In the genomic region with DNA sequence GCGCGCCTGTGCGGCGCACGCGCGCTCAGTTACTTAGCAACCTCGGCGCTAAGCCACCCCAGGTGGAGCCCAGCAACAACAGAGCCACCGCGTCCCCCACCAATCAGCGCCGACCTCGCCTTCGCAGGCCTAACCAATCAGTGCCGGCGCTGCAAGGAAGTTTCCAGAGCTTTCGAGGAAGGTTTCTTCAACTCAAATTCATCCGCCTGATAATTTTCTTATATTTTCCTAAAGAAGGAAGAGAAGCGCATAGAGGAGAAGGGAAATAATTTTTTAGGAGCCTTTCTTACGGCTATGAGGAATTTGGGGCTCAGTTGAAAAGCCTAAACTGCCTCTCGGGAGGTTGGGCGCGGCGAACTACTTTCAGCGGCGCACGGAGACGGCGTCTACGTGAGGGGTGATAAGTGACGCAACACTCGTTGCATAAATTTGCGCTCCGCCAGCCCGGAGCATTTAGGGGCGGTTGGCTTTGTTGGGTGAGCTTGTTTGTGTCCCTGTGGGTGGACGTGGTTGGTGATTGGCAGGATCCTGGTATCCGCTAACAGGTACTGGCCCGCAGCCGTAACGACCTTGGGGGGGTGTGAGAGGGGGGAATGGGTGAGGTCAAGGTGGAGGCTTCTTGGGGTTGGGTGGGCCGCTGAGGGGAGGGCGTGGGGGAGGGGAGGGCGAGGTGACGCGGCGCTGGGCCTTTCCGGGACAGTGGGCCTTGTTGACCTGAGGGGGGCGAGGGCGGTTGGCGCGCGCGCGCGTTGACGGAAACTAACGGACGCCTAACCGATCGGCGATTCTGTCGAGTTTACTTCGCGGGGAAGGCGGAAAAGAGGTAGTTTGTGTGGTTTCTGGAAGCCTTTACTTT, we compare ENCODE assay signal across 1 cellular context.
TF ChIP-seq lines count a peak whose summit lies in the region.

A gene (plus strand): TSS at position 452 of the 856 bp plus-strand sequence. CDS start 817 bp downstream, outside the sequence.

TF ChIP-seq in HepG2, 621 proteins besides CTCF, POLR2A, EP300 and RAD21 (continued from another document and continues in another):
- TF ChIP-seq, protein P1, sequence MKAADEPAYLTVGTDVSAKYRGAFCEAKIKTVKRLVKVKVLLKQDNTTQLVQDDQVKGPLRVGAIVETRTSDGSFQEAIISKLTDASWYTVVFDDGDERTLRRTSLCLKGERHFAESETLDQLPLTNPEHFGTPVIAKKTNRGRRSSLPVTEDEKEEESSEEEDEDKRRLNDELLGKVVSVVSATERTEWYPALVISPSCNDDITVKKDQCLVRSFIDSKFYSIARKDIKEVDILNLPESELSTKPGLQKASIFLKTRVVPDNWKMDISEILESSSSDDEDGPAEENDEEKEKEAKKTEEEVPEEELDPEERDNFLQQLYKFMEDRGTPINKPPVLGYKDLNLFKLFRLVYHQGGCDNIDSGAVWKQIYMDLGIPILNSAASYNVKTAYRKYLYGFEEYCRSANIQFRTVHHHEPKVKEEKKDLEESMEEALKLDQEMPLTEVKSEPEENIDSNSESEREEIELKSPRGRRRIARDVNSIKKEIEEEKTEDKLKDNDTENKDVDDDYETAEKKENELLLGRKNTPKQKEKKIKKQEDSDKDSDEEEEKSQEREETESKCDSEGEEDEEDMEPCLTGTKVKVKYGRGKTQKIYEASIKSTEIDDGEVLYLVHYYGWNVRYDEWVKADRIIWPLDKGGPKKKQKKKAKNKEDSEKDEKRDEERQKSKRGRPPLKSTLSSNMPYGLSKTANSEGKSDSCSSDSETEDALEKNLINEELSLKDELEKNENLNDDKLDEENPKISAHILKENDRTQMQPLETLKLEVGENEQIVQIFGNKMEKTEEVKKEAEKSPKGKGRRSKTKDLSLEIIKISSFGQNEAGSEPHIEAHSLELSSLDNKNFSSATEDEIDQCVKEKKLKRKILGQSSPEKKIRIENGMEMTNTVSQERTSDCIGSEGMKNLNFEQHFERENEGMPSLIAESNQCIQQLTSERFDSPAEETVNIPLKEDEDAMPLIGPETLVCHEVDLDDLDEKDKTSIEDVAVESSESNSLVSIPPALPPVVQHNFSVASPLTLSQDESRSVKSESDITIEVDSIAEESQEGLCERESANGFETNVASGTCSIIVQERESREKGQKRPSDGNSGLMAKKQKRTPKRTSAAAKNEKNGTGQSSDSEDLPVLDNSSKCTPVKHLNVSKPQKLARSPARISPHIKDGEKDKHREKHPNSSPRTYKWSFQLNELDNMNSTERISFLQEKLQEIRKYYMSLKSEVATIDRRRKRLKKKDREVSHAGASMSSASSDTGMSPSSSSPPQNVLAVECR (CRISPR knock-in tag; IDR thresholded peaks at IDR 0.05; ENCODE audit: borderline replicate concordance) = peak; percentile 71
- TF ChIP-seq THAP11 (CRISPR knock-in tag; IDR thresholded peaks at IDR 0.05) (peak; percentile 87), KDM3A (CRISPR knock-in tag; IDR thresholded peaks at IDR 0.05; ENCODE audit: low read depth) (no peak), SP4 (CRISPR knock-in tag; IDR thresholded peaks at IDR 0.05) (peak; percentile 65), NR2C2 (CRISPR knock-in tag; IDR thresholded peaks at IDR 0.05; ENCODE audit: borderline replicate concordance) (peak; percentile 57), ZNF446 (CRISPR knock-in tag; IDR thresholded peaks at IDR 0.05) (0 out of 2 replicates have a peak, but pooled peaks have one; percentile 68), PAF1 (CRISPR knock-in tag; IDR thresholded peaks at IDR 0.05) (no peak), CEBPG (CRISPR knock-in tag; IDR thresholded peaks at IDR 0.05) (peak; percentile 97), CBX1 (IDR thresholded peaks at IDR 0.05; ENCODE audit: low read depth) (peak; percentile 79), ZNF703 (CRISPR knock-in tag; IDR thresholded peaks at IDR 0.05; ENCODE audit: borderline replicate concordance) (no peak; the same call in 1 of the 2 replicates), CREM (IDR thresholded peaks at IDR 0.05) (peak; percentile 92), CREM (CRISPR knock-in tag; IDR thresholded peaks at IDR 0.05) (0 out of 2 replicates have a peak, but pooled peaks have one; percentile 58), ZNF775 (CRISPR knock-in tag; IDR thresholded peaks at IDR 0.05; ENCODE audit: borderline replicate concordance) (peak; percentile 43; the same call in 1 of the 2 replicates), SPEN (CRISPR knock-in tag; IDR thresholded peaks at IDR 0.05; ENCODE audit: low read depth) (peak; percentile 80; the same call in 1 of the 2 replicates), ZSCAN29 (CRISPR knock-in tag; conservative IDR thresholded peaks at IDR 0.05) (no peak), MEF2D (CRISPR knock-in tag; IDR thresholded peaks at IDR 0.05) (peak; percentile 1; the same call in 1 of the 2 replicates), ETV6 (CRISPR knock-in tag; conservative IDR thresholded peaks at IDR 0.05) (no peak), ZNF850 (CRISPR knock-in tag; conservative IDR thresholded peaks at IDR 0.05) (no peak), HIVEP1 (CRISPR knock-in tag; IDR thresholded peaks at IDR 0.05) (no peak), PRPF4 (IDR thresholded peaks at IDR 0.05; ENCODE audit: low read depth, low read length, poor library complexity, severe bottlenecking) (no peak), SATB2 (CRISPR knock-in tag; IDR thresholded peaks at IDR 0.05) (no peak), RCOR2 (CRISPR knock-in tag; IDR thresholded peaks at IDR 0.05) (no peak)
- TF ChIP-seq, protein P2, sequence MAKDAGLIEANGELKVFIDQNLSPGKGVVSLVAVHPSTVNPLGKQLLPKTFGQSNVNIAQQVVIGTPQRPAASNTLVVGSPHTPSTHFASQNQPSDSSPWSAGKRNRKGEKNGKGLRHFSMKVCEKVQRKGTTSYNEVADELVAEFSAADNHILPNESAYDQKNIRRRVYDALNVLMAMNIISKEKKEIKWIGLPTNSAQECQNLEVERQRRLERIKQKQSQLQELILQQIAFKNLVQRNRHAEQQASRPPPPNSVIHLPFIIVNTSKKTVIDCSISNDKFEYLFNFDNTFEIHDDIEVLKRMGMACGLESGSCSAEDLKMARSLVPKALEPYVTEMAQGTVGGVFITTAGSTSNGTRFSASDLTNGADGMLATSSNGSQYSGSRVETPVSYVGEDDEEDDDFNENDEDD (CRISPR knock-in tag; IDR thresholded peaks at IDR 0.05; ENCODE audit: borderline replicate concordance) = peak; percentile 49; the same call in 1 of the 2 replicates
- TF ChIP-seq, protein P3, sequence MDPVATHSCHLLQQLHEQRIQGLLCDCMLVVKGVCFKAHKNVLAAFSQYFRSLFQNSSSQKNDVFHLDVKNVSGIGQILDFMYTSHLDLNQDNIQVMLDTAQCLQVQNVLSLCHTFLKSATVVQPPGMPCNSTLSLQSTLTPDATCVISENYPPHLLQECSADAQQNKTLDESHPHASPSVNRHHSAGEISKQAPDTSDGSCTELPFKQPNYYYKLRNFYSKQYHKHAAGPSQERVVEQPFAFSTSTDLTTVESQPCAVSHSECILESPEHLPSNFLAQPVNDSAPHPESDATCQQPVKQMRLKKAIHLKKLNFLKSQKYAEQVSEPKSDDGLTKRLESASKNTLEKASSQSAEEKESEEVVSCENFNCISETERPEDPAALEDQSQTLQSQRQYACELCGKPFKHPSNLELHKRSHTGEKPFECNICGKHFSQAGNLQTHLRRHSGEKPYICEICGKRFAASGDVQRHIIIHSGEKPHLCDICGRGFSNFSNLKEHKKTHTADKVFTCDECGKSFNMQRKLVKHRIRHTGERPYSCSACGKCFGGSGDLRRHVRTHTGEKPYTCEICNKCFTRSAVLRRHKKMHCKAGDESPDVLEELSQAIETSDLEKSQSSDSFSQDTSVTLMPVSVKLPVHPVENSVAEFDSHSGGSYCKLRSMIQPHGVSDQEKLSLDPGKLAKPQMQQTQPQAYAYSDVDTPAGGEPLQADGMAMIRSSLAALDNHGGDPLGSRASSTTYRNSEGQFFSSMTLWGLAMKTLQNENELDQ (CRISPR knock-in tag; IDR thresholded peaks at IDR 0.05; ENCODE audit: borderline replicate concordance) = no peak
- TF ChIP-seq, protein P4, sequence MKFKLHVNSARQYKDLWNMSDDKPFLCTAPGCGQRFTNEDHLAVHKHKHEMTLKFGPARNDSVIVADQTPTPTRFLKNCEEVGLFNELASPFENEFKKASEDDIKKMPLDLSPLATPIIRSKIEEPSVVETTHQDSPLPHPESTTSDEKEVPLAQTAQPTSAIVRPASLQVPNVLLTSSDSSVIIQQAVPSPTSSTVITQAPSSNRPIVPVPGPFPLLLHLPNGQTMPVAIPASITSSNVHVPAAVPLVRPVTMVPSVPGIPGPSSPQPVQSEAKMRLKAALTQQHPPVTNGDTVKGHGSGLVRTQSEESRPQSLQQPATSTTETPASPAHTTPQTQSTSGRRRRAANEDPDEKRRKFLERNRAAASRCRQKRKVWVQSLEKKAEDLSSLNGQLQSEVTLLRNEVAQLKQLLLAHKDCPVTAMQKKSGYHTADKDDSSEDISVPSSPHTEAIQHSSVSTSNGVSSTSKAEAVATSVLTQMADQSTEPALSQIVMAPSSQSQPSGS (CRISPR knock-in tag; IDR thresholded peaks at IDR 0.05) = peak; percentile 69
- TF ChIP-seq, protein P5, sequence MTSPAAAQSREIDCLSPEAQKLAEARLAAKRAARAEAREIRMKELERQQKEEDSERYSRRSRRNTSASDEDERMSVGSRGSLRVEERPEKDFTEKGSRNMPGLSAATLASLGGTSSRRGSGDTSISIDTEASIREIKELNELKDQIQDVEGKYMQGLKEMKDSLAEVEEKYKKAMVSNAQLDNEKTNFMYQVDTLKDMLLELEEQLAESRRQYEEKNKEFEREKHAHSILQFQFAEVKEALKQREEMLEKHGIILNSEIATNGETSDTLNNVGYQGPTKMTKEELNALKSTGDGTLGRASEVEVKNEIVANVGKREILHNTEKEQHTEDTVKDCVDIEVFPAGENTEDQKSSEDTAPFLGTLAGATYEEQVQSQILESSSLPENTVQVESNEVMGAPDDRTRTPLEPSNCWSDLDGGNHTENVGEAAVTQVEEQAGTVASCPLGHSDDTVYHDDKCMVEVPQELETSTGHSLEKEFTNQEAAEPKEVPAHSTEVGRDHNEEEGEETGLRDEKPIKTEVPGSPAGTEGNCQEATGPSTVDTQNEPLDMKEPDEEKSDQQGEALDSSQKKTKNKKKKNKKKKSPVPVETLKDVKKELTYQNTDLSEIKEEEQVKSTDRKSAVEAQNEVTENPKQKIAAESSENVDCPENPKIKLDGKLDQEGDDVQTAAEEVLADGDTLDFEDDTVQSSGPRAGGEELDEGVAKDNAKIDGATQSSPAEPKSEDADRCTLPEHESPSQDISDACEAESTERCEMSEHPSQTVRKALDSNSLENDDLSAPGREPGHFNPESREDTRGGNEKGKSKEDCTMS (CRISPR knock-in tag; conservative IDR thresholded peaks at IDR 0.05) = no peak
- TF ChIP-seq, protein P6, sequence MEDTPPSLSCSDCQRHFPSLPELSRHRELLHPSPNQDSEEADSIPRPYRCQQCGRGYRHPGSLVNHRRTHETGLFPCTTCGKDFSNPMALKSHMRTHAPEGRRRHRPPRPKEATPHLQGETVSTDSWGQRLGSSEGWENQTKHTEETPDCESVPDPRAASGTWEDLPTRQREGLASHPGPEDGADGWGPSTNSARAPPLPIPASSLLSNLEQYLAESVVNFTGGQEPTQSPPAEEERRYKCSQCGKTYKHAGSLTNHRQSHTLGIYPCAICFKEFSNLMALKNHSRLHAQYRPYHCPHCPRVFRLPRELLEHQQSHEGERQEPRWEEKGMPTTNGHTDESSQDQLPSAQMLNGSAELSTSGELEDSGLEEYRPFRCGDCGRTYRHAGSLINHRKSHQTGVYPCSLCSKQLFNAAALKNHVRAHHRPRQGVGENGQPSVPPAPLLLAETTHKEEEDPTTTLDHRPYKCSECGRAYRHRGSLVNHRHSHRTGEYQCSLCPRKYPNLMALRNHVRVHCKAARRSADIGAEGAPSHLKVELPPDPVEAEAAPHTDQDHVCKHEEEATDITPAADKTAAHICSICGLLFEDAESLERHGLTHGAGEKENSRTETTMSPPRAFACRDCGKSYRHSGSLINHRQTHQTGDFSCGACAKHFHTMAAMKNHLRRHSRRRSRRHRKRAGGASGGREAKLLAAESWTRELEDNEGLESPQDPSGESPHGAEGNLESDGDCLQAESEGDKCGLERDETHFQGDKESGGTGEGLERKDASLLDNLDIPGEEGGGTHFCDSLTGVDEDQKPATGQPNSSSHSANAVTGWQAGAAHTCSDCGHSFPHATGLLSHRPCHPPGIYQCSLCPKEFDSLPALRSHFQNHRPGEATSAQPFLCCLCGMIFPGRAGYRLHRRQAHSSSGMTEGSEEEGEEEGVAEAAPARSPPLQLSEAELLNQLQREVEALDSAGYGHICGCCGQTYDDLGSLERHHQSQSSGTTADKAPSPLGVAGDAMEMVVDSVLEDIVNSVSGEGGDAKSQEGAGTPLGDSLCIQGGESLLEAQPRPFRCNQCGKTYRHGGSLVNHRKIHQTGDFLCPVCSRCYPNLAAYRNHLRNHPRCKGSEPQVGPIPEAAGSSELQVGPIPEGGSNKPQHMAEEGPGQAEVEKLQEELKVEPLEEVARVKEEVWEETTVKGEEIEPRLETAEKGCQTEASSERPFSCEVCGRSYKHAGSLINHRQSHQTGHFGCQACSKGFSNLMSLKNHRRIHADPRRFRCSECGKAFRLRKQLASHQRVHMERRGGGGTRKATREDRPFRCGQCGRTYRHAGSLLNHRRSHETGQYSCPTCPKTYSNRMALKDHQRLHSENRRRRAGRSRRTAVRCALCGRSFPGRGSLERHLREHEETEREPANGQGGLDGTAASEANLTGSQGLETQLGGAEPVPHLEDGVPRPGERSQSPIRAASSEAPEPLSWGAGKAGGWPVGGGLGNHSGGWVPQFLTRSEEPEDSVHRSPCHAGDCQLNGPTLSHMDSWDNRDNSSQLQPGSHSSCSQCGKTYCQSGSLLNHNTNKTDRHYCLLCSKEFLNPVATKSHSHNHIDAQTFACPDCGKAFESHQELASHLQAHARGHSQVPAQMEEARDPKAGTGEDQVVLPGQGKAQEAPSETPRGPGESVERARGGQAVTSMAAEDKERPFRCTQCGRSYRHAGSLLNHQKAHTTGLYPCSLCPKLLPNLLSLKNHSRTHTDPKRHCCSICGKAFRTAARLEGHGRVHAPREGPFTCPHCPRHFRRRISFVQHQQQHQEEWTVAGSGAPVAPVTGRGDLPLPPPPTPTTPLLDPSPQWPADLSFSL (CRISPR knock-in tag; IDR thresholded peaks at IDR 0.05) = no peak
- TF ChIP-seq, protein P7, sequence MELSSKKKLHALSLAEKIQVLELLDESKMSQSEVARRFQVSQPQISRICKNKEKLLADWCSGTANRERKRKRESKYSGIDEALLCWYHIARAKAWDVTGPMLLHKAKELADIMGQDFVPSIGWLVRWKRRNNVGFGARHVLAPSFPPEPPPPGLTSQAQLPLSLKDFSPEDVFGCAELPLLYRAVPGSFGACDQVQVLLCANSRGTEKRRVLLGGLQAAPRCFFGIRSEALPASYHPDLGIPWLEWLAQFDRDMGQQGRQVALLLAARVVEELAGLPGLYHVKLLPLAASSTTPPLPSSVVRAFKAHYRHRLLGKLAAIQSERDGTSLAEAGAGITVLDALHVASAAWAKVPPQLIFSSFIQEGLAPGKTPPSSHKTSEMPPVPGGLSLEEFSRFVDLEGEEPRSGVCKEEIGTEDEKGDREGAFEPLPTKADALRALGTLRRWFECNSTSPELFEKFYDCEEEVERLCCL (CRISPR knock-in tag; IDR thresholded peaks at IDR 0.05; ENCODE audit: borderline replicate concordance) = no peak
- TF ChIP-seq, protein P8, sequence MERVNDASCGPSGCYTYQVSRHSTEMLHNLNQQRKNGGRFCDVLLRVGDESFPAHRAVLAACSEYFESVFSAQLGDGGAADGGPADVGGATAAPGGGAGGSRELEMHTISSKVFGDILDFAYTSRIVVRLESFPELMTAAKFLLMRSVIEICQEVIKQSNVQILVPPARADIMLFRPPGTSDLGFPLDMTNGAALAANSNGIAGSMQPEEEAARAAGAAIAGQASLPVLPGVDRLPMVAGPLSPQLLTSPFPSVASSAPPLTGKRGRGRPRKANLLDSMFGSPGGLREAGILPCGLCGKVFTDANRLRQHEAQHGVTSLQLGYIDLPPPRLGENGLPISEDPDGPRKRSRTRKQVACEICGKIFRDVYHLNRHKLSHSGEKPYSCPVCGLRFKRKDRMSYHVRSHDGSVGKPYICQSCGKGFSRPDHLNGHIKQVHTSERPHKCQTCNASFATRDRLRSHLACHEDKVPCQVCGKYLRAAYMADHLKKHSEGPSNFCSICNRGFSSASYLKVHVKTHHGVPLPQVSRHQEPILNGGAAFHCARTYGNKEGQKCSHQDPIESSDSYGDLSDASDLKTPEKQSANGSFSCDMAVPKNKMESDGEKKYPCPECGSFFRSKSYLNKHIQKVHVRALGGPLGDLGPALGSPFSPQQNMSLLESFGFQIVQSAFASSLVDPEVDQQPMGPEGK (CRISPR knock-in tag; IDR thresholded peaks at IDR 0.05) = peak; percentile 73; the same call in 1 of the 2 replicates
